ENCODE assay signal across 8 cellular contexts in the genomic region with DNA sequence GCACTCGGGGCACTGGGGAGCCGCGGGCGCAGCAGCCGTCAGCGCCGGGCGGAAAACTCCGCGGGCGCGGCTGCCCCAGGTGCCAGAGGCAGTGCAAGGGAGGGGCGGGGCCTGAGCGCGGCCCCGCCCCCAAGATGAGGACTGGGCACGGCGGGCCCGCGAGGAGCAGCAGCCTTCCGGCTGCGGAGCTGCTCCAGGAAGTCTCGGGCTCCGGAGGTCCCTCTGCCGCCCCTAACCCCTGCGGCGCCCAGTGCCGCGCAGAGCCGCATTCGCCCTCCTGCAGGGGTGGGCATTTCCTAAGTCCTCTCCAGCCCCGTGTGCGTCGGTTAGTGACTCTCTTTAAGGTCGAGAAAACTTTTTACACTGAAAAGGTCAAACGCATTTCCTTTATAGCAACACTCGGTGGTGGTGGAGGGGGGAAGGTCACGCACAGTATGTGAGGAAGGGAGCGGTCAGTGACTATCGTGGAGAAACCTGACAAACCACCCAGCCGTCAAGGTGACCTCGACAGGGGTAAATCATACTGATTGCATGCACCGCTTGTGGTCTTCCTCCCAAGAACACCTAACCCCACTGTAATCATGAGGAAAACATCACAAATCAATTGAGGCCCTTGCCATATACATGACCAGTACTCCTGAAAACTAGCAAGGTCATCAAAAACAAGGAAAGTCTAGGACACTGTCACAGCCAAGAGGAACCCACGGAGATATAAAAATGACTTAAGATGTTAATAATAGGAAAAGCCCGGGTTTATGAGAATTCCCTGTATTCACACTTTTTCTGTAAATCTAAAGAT. TPM values are rescaled to one million over a fixed set of nuclear protein-coding genes. Genes with fewer than 3 reads are reported as not detected.
A peak's percentile ranks its signal among the peaks of the same experiment; 100 is the strongest.
DNase-seq lines count a peak whose midpoint lies in the region; ATAC-seq and TF ChIP-seq lines count a peak whose summit lies in the region.

A gene (minus strand): TSS at position 60 of the 799 bp plus-strand sequence. CDS start 32,676 bp downstream, outside the sequence.

- peaks cover 39% of the 10 kb centered on the region for H3K4me1 Mint-ChIP-seq in T-helper 1 cell treated with Interleukin-12 subunit alpha and Interleukin-12 subunit beta and Interleukin-4 antibody, amounts not matched to agents 30 μg/mL and 1 μg/mL, for 36 hours (ENCODE audit: low read depth)

- no peaks in the 10 kb centered on the region for H3K9me3 Mint-ChIP-seq in T-helper 1 cell treated with Interleukin-12 subunit alpha and Interleukin-12 subunit beta and Interleukin-4 antibody, amounts not matched to agents 30 μg/mL and 1 μg/mL, for 36 hours

- no peaks in the 10 kb centered on the region for H3K27me3 ChIP-seq in right cardiac atrium (ENCODE audit: control insufficient read depth, insufficient read depth)

- no peaks in the 10 kb centered on the region for H3K9me3 ChIP-seq in right cardiac atrium (ENCODE audit: control insufficient read depth, low read length)

- peak; percentile 81 for ATAC-seq in HG02588 (IDR thresholded peaks at IDR 0.05; ENCODE audit: unreplicated experiment)
- ATAC-seq in right cardiac atrium, result peak; percentile 78 to 86
- ATAC-seq in sciatic nerve, result peak; percentile 86

- H3K4me3 ChIP-seq in GM12875 (ENCODE audit: low read depth, low read length) (peak within 1 kb of the TSS; percentile 76), right cardiac atrium (ENCODE audit: low read length) (peak within 1 kb of the TSS; percentile 97)

- peak within 1 kb of the TSS; percentile 93 for H3K27ac ChIP-seq in angular gyrus (ENCODE audit: low read depth, low read length)
- H3K27ac ChIP-seq in right cardiac atrium (ENCODE audit: low read length), result peak within 1 kb of the TSS; percentile 100

- intact Hi-C loops in right cardiac atrium (cut with DNase I), result loop anchor here in 3 of 4 donors (5.0 kb wide), 2 partner anchors 48 to 58 kb away; no protein-coding TSS in a partner anchor
- intact Hi-C loops in sciatic nerve (cut with DNase I), result loop anchor here (10.0 kb wide), 1 partner anchor 51 kb away; no protein-coding TSS in a partner anchor

- peaks cover 28% of the 10 kb centered on the region for H3K4me1 ChIP-seq in right cardiac atrium (ENCODE audit: control insufficient read depth, insufficient read depth, low read length)

- H3K36me3 Mint-ChIP-seq in T-helper 1 cell treated with Interleukin-12 subunit alpha and Interleukin-12 subunit beta and Interleukin-4 antibody, amounts not matched to agents 30 μg/mL and 1 μg/mL, for 36 hours (ENCODE audit: low read depth), result peaks cover 14% of the 10 kb centered on the region

- WGBS in right cardiac atrium, result 2% methylated on average over 45 of the region's 45 CpGs

- no peaks in the 10 kb centered on the region for H3K27me3 Mint-ChIP-seq in T-helper 1 cell treated with Interleukin-12 subunit alpha and Interleukin-12 subunit beta and Interleukin-4 antibody, amounts not matched to agents 30 μg/mL and 1 μg/mL, for 36 hours (ENCODE audit: low read depth)

- DNase-seq in NCI-H1092 (lab: John Stamatoyannopoulos, UW) (peak; percentile 51), right cardiac atrium (peak; percentile 82 to 95 (median 95)), sciatic nerve (ENCODE audit: low spot score) (peak; percentile 88), GOT3 (lab: John Stamatoyannopoulos, UW) (no peak)

- peak within 1 kb of the TSS; percentile 87 for H3K27ac Mint-ChIP-seq in T-helper 1 cell treated with Interleukin-12 subunit alpha and Interleukin-12 subunit beta and Interleukin-4 antibody, amounts not matched to agents 30 μg/mL and 1 μg/mL, for 36 hours

- no peak for TF ChIP-seq CTCF in GM12875 (IDR thresholded peaks at IDR 0.05; ENCODE audit: borderline replicate concordance, insufficient read depth, low read depth, low read length)

- H3K4me3 Mint-ChIP-seq in T-helper 1 cell treated with Interleukin-12 subunit alpha and Interleukin-12 subunit beta and Interleukin-4 antibody, amounts not matched to agents 30 μg/mL and 1 μg/mL, for 36 hours, result peak within 1 kb of the TSS; percentile 85

RNA-seq across cellular contexts. Expression of the gene that starts here (rescaled TPM):
- total RNA-seq in right cardiac atrium, result 100 to 1,000 TPM; 371 to 451 (median 403) TPM
- 232 TPM for polyA plus RNA-seq in right cardiac atrium
- total RNA-seq in sciatic nerve, result 205 TPM
